12 cellular contexts compared by ENCODE assay signal in genomic region chr2:233152541-233152940, GRCh38.
DNase-seq lines count a peak whose midpoint lies in the region; ATAC-seq and TF ChIP-seq lines count a peak whose summit lies in the region.
"Had no signal": no experiment of that assay in that cellular context is flagged by ENCODE, and none has a peak within 500 bp of the region (broad histone marks: within the 10 kb centered on the region; RNA-seq: fewer than 3 reads in every experiment).

No MANE protein-coding gene starts in this region.

- no peaks in the 10 kb centered on the region for H4K20me1 ChIP-seq in H9 (ENCODE audit: control insufficient read depth, insufficient read depth, insufficient read length)

- H2BK120ac ChIP-seq in H9 (ENCODE audit: low read depth, low read length, poor library complexity, severe bottlenecking): no peak overlapping the region

- H3K36me3 Mint-ChIP-seq in H9 (ENCODE audit: insufficient read depth in 1 of 3, low read depth in 3 of 3) (peaks cover 0 to 45% (median 8%) of the 10 kb centered on the region in 3 experiments; a peak in 4 of 7 replicates), brain (no peaks in the 10 kb centered on the region)

- H2BK20ac ChIP-seq in H9 (ENCODE audit: low read depth, low read length, poor library complexity, severe bottlenecking): no peak overlapping the region

- no peak overlapping the region for H3K14ac ChIP-seq in H9 (ENCODE audit: insufficient read depth, low read length)

- no peak overlapping the region for H2AFZ ChIP-seq in H9 (ENCODE audit: low read length)

- H3K23me2 ChIP-seq in H9 (ENCODE audit: insufficient read length, low read depth, low read length, poor library complexity, severe bottlenecking): no peaks in the 10 kb centered on the region

- H4K8ac ChIP-seq in H9 (replicated peaks; ENCODE audit: insufficient read length, low read depth, low read length): no peak overlapping the region

- H3K9me3 Mint-ChIP-seq in H9: no peaks in the 10 kb centered on the region
- peaks cover 0 to 6% (median 0%) of the 10 kb centered on the region in 5 experiments for H3K9me3 Mint-ChIP-seq in brain

- DNase-seq in AG10803 (ENCODE audit: low read depth): peak; percentile 46
- DNase-seq in H9: no peak
- peak; percentile 22 for DNase-seq in hepatic stellate cell (ENCODE audit: low spot score)
- no peak for DNase-seq in T-helper 1 cell
- DNase-seq in COR-L47 (lab: John Stamatoyannopoulos, UW): no peak
- DNase-seq: activated CD4-positive, alpha-beta T cell treated with anti-CD3 and anti-CD28 coated beads, Interleukin-2, amount 50 U/mL, for 48 hours; Calu3; NCI-H1417 treated with DMSO at 0.1 percent for 48 hours had no signal

- no peaks in the 10 kb centered on the region for H3K79me1 ChIP-seq in H9 (ENCODE audit: insufficient read depth, low read depth, low read length, poor library complexity, severe bottlenecking)

- no CpG with 5 or more reads among the region's 5 CpGs for WGBS in H9 (ENCODE audit: extremely low coverage, insufficient read length, low lambda C conversion rate)

- no peak overlapping the region for H2BK15ac ChIP-seq in H9 (ENCODE audit: low read depth, low read length)

- ATAC-seq in GM19463 (IDR thresholded peaks at IDR 0.05; ENCODE audit: unreplicated experiment) (no peak), GM21786 (IDR thresholded peaks at IDR 0.05; ENCODE audit: unreplicated experiment) (no peak)

- no peak overlapping the region for H3K4me3 ChIP-seq in AG10803 (ENCODE audit: low read length)

- H3K18ac ChIP-seq in H9 (ENCODE audit: insufficient read length, low read depth, low read length): no peak overlapping the region

- no peak overlapping the region for H4K5ac ChIP-seq in H9 (ENCODE audit: insufficient read length, low read depth, low read length)

- no peak for TF ChIP-seq CTCF in AG10803 (conservative IDR thresholded peaks at IDR 0.05; ENCODE audit: low read length)
- TF ChIP-seq CTCF in H9 (conservative IDR thresholded peaks at IDR 0.05): no peak
- no peak for TF ChIP-seq CTCF in brain (conservative IDR thresholded peaks at IDR 0.05)

- H3K4me1 Mint-ChIP-seq in H9 (peaks cover 6 to 12% of the 10 kb centered on the region in 2 experiments), brain (peaks cover 12% of the 10 kb centered on the region)

- no peaks in the 10 kb centered on the region for H3K4me1 ChIP-seq in H9 (ENCODE audit: insufficient read depth, low read length)

- H3K79me2 ChIP-seq in H9 (ENCODE audit: insufficient read depth, low read length): no peaks in the 10 kb centered on the region

- H3K4me3 Mint-ChIP-seq in H9: no peak overlapping the region
- H3K4me3 Mint-ChIP-seq in brain: peak overlapping the region in 1 of 5 experiments; percentile 6
- H3K4me3 Mint-ChIP-seq: neural crest cell had no signal

- no peak overlapping the region for H3K4me2 ChIP-seq in H9 (ENCODE audit: insufficient read depth, insufficient read length, low read length)

- H3K27me3 Mint-ChIP-seq in H9 (ENCODE audit: low read depth) (no peaks in the 10 kb centered on the region), brain (peaks cover 4% of the 10 kb centered on the region)

- no peak overlapping the region for H2BK5ac ChIP-seq in H9 (ENCODE audit: insufficient read length, low read length)

- no peak overlapping the region for H3K56ac ChIP-seq in H9 (ENCODE audit: insufficient read length, low read depth, low read length)

- H4K91ac ChIP-seq in H9 (ENCODE audit: insufficient read length, low read depth, low read length): no peak overlapping the region

- no peak overlapping the region for H3K27ac ChIP-seq in H9 (ENCODE audit: insufficient read length, low read depth, low read length)

- H3K27ac Mint-ChIP-seq in H9 (peak overlapping the region in 2 of 3 experiments; percentile 37 to 80; a peak in 5 of 7 replicates), brain (peak overlapping the region in 4 of 5 experiments; percentile 5 to 62 (median 40))

- no peaks in the 10 kb centered on the region for H3K27me3 ChIP-seq in H9 (ENCODE audit: insufficient read depth, low read length)

- no peaks in the 10 kb centered on the region for H3K9me3 ChIP-seq in H9 (ENCODE audit: control insufficient read depth, low read depth, low read length)

- H3K9ac ChIP-seq in H9 (ENCODE audit: extremely low read depth, insufficient read length, low read length): no peak overlapping the region

- H3K23ac ChIP-seq in H9 (ENCODE audit: insufficient read length, low read depth, low read length): no peak overlapping the region

- no peak overlapping the region for H2BK12ac ChIP-seq in H9 (ENCODE audit: insufficient read length, low read depth, low read length)

- no peak overlapping the region for H2AK5ac ChIP-seq in H9 (ENCODE audit: insufficient read length, low read length)

- H3K4ac ChIP-seq in H9 (ENCODE audit: low read depth, low read length): no peak overlapping the region

- no peak overlapping the region for H3T11ph ChIP-seq in H9 (ENCODE audit: low read length)

Comparison
In these comparisons a context has a peak if more than half of its experiments do, and no peak if none do; other contexts are left out.
1. DNase-seq: peak in AG10803 (single experiment) and hepatic stellate cell (single experiment); none in H9 (single experiment), T-helper 1 cell (0 of 5) and COR-L47 (single experiment).